ENCODE assay signal across 8 cellular contexts in genomic region chr11:124763156-124763947, GRCh38. TPM values are rescaled to one million over a fixed set of nuclear protein-coding genes. Genes with fewer than 3 reads are reported as not detected.
DNase-seq lines count a peak whose midpoint lies in the region; ATAC-seq lines count a peak whose summit lies in the region.

No MANE protein-coding gene starts in this region.

- no peaks in the 10 kb centered on the region for H3K9me3 Mint-ChIP-seq in activated CD4-positive, alpha-beta memory T cell treated with anti-CD3 and anti-CD28 coated beads for 36 hours

- H3K4me3 Mint-ChIP-seq in activated CD4-positive, alpha-beta memory T cell treated with anti-CD3 and anti-CD28 coated beads for 36 hours, result peak overlapping the region; percentile 89

- POLR2A ChIA-PET in activated CD4-positive, alpha-beta memory T cell treated with anti-CD3 and anti-CD28 coated beads for 36 hours (lab: Charles Lee), result interaction anchor here (0.9 to 1.4 kb wide), 4 partner anchors 17 to 92 kb away, joined by 3 to 4 read pairs (median 3); partner anchors contain the start of genes SIAE and SPA17

- DNase-seq in DMS79 treated with DMSO at 0.1 percent for 48 hours (lab: John Stamatoyannopoulos, UW) (peak; percentile 87), NCI-H748 (lab: John Stamatoyannopoulos, UW; ENCODE audit: unreplicated experiment) (peak; percentile 71), ecto neural progenitor cell (ENCODE audit: low spot score) (peak; percentile 94), lung microvascular endothelial cell (ENCODE audit: low read depth in 2 of 2) (peak; percentile 88 to 91)
- peak; percentile 89 for DNase-seq in activated CD4-positive, alpha-beta memory T cell treated with anti-CD3 and anti-CD28 coated beads for 36 hours
- DNase-seq in stimulated activated CD8-positive, alpha-beta memory T cell treated with anti-CD3 and anti-CD28 coated beads, Interleukin-12 subunit alpha, Interleukin-12 subunit beta, amount 100 ng/mL, for 4 hours (ENCODE audit: low read depth), result peak; percentile 68

- peaks cover 30% of the 10 kb centered on the region for H3K27me3 Mint-ChIP-seq in activated CD4-positive, alpha-beta memory T cell treated with anti-CD3 and anti-CD28 coated beads for 36 hours

- CTCF ChIA-PET in activated CD4-positive, alpha-beta memory T cell treated with anti-CD3 and anti-CD28 coated beads for 36 hours (lab: Charles Lee), result interaction anchor here (0.6 to 9.3 kb wide), 28 partner anchors 10 to 806 kb away, joined by 3 to 107 read pairs (median 6); partner anchors contain the start of genes MSANTD2, SIAE, SPA17 and VSIG2

- intact Hi-C loops in activated CD4-positive, alpha-beta memory T cell treated with anti-CD3 and anti-CD28 coated beads for 36 hours (cut with micrococcal nuclease), result loop anchor here (1.0 to 5.0 kb wide), 9 partner anchors 17 to 361 kb away; partner anchors contain the start of genes ROBO3, SIAE and SPA17

- H3K4me1 Mint-ChIP-seq in activated CD4-positive, alpha-beta memory T cell treated with anti-CD3 and anti-CD28 coated beads for 36 hours (ENCODE audit: low read depth), result peaks cover 15% of the 10 kb centered on the region

- H3K27ac Mint-ChIP-seq in activated CD4-positive, alpha-beta memory T cell treated with anti-CD3 and anti-CD28 coated beads for 36 hours, result peak overlapping the region; percentile 25

- ATAC-seq in HG03066 (IDR thresholded peaks at IDR 0.05; ENCODE audit: low read depth, unreplicated experiment) (peak; percentile 11), GM21737 (IDR thresholded peaks at IDR 0.05; ENCODE audit: unreplicated experiment) (no peak)

- peaks cover 2% of the 10 kb centered on the region for H3K36me3 Mint-ChIP-seq in activated CD4-positive, alpha-beta memory T cell treated with anti-CD3 and anti-CD28 coated beads for 36 hours

RNA-seq across cellular contexts. Expression of gene ESAM, which starts 1.3 kb away (rescaled TPM):
- under 1 TPM; 0.64 to 0.75 TPM for total RNA-seq in activated CD4-positive, alpha-beta memory T cell treated with anti-CD3 and anti-CD28 coated beads for 36 hours
- 8.9 and 35.1 TPM in 2 replicates for total RNA-seq in lung microvascular endothelial cell

RNA-seq across cellular contexts. Expression of gene VSIG2, which starts 11.3 kb away (rescaled TPM):
- under 1 TPM; 0.31 to 0.34 TPM for total RNA-seq in activated CD4-positive, alpha-beta memory T cell treated with anti-CD3 and anti-CD28 coated beads for 36 hours
- under 0.01 TPM in 1 of 2 replicates, not detected in the other for total RNA-seq in lung microvascular endothelial cell

RNA-seq across cellular contexts. Expression of gene NRGN, which starts 23.6 kb away (rescaled TPM):
- total RNA-seq in activated CD4-positive, alpha-beta memory T cell treated with anti-CD3 and anti-CD28 coated beads for 36 hours, result 10 to 100 TPM; 15.3 to 17.0 TPM
- 0.20 and 0.65 TPM in 2 replicates for total RNA-seq in lung microvascular endothelial cell

RNA-seq across cellular contexts. Expression of gene MSANTD2, which starts 36.9 kb away (rescaled TPM):
- total RNA-seq in activated CD4-positive, alpha-beta memory T cell treated with anti-CD3 and anti-CD28 coated beads for 36 hours, result 1 to 10 TPM; 6.1 to 6.4 TPM
- 3.9 and 5.6 TPM in 2 replicates for total RNA-seq in lung microvascular endothelial cell
